ENCODE assay signal across 20 cellular contexts in genomic region chr20:53834749-53835148, GRCh38.
DNase-seq lines count a peak whose midpoint lies in the region; ATAC-seq, FAIRE-seq and TF ChIP-seq lines count a peak whose summit lies in the region.
"Had no signal": no experiment of that assay in that cellular context is flagged by ENCODE, and none has a peak within 500 bp of the region (broad histone marks: within the 10 kb centered on the region; RNA-seq: fewer than 3 reads in every experiment).

No MANE protein-coding gene starts in this region.

- no peak for TF ChIP-seq CTCF in CD4-positive, alpha-beta T cell (IDR thresholded peaks at IDR 0.05)

- H3K27me3 Mint-ChIP-seq in CD4-positive, alpha-beta T cell = no peaks in the 10 kb centered on the region
- H3K27me3 Mint-ChIP-seq in IgD-negative memory B cell = no peaks in the 10 kb centered on the region
- H3K27me3 Mint-ChIP-seq in natural killer cell treated with Interleukin-12 subunit alpha and Interleukin-12 subunit beta and Interleukin-15 and Interleukin-18, amount 100 ng/mL, for 72 hours = no peaks in the 10 kb centered on the region

- peaks cover 2% of the 10 kb centered on the region for H3K9me3 Mint-ChIP-seq in CD4-positive, alpha-beta T cell
- peaks cover 0 to 10% (median 3%) of the 10 kb centered on the region in 3 donors for H3K9me3 Mint-ChIP-seq in IgD-negative memory B cell
- H3K9me3 Mint-ChIP-seq in activated naive CD4-positive, alpha-beta T cell treated with anti-CD3 and anti-CD28 coated beads, Interleukin-2, amount 50 U/mL, for 72 hours = peaks cover 0 to 18% of the 10 kb centered on the region in 2 donors
- no peaks in the 10 kb centered on the region for H3K9me3 Mint-ChIP-seq in natural killer cell treated with Interleukin-12 subunit alpha and Interleukin-12 subunit beta and Interleukin-15 and Interleukin-18, amount 100 ng/mL, for 72 hours
- H3K9me3 Mint-ChIP-seq: neural crest cell had no signal

- intact Hi-C loops in CD4-positive, alpha-beta T cell (cut with DNase I, micrococcal nuclease) = loop anchor here (5.0 kb wide), 2 partner anchors 82 to 83 kb away; no protein-coding TSS in a partner anchor

- ATAC-seq in CD4-positive, alpha-beta T cell (ENCODE audit: poor library complexity) = no peak
- ATAC-seq in activated naive CD4-positive, alpha-beta T cell treated with anti-CD3 and anti-CD28 coated beads, Interleukin-2, amount 50 U/mL, for 72 hours = no peak
- no peak for ATAC-seq in natural killer cell treated with Interleukin-12 subunit alpha and Interleukin-12 subunit beta and Interleukin-15 and Interleukin-18, amount 100 ng/mL, for 72 hours
- no peak for ATAC-seq in GM21423 (IDR thresholded peaks at IDR 0.05; ENCODE audit: unreplicated experiment)

- H3K9me3 ChIP-seq in CD4-positive, alpha-beta T cell (ENCODE audit: control insufficient read depth, low read length) = no peaks in the 10 kb centered on the region
- H3K9me3 ChIP-seq: BE2C, thyroid gland had no signal

- peaks cover 63% of the 10 kb centered on the region for H3K4me1 Mint-ChIP-seq in CD4-positive, alpha-beta T cell (ENCODE audit: low read depth)
- peaks cover 50 to 59% (median 52%) of the 10 kb centered on the region in 3 donors for H3K4me1 Mint-ChIP-seq in IgD-negative memory B cell
- peaks cover 38 to 47% of the 10 kb centered on the region in 2 donors for H3K4me1 Mint-ChIP-seq in natural killer cell treated with Interleukin-12 subunit alpha and Interleukin-12 subunit beta and Interleukin-15 and Interleukin-18, amount 100 ng/mL, for 72 hours (ENCODE audit: low read depth in 2 of 2)

- FAIRE-seq in urothelium cell line (lab: Jason Lieb, UNC) = no peak
- FAIRE-seq: endometrium, kidney had no signal

- peaks cover 4% of the 10 kb centered on the region for H3K36me3 Mint-ChIP-seq in CD4-positive, alpha-beta T cell (ENCODE audit: low read depth)
- peaks cover 2% of the 10 kb centered on the region for H3K36me3 Mint-ChIP-seq in IgD-negative memory B cell
- peaks cover 13 to 29% of the 10 kb centered on the region in 2 donors for H3K36me3 Mint-ChIP-seq in activated naive CD4-positive, alpha-beta T cell treated with anti-CD3 and anti-CD28 coated beads, Interleukin-2, amount 50 U/mL, for 72 hours
- H3K36me3 Mint-ChIP-seq in natural killer cell treated with Interleukin-12 subunit alpha and Interleukin-12 subunit beta and Interleukin-15 and Interleukin-18, amount 100 ng/mL, for 72 hours = peaks cover 5% of the 10 kb centered on the region

- no peak overlapping the region for H3K27ac Mint-ChIP-seq in CD4-positive, alpha-beta T cell
- peak overlapping the region; percentile 85 to 97 (median 89) for H3K27ac Mint-ChIP-seq in IgD-negative memory B cell
- peak overlapping the region; percentile 26 to 83 for H3K27ac Mint-ChIP-seq in activated naive CD4-positive, alpha-beta T cell treated with anti-CD3 and anti-CD28 coated beads, Interleukin-2, amount 50 U/mL, for 72 hours
- peak overlapping the region; percentile 83 to 88 for H3K27ac Mint-ChIP-seq in natural killer cell treated with Interleukin-12 subunit alpha and Interleukin-12 subunit beta and Interleukin-15 and Interleukin-18, amount 100 ng/mL, for 72 hours

- no peak for DNase-seq in CD4-positive, alpha-beta T cell
- DNase-seq in activated naive CD4-positive, alpha-beta T cell treated with anti-CD3 and anti-CD28 coated beads, Interleukin-2, amount 50 U/mL, for 72 hours (ENCODE audit: low spot score in 2 of 2) = no peak
- DNase-seq in natural killer cell treated with Interleukin-12 subunit alpha and Interleukin-12 subunit beta and Interleukin-15 and Interleukin-18, amount 100 ng/mL, for 72 hours (ENCODE audit: low spot score) = no peak
- DNase-seq in urothelium cell line (ENCODE audit: low spot score) = no peak
- DNase-seq in germinal center (ENCODE audit: low spot score) = no peak
- no peak for DNase-seq in EL
- DNase-seq: BE2C, DMS53, GM23248, hippocampal formation, kidney, mesendoderm, NCI-H1105 treated with DMSO at 0.1 percent for 48 hours, NCI-H524, OCI-M1, thyroid gland had no signal

- no peak overlapping the region for H3K27ac ChIP-seq in CD4-positive, alpha-beta T cell (ENCODE audit: low read depth, low read length)
- H3K27ac ChIP-seq: GM23248, thyroid gland had no signal

- POLR2A ChIA-PET in CD4-positive, alpha-beta T cell (lab: Charles Lee) = no interaction called here

- CTCF ChIA-PET in CD4-positive, alpha-beta T cell (lab: Charles Lee) = no interaction called here

- H3K27me3 ChIP-seq in CD4-positive, alpha-beta T cell (ENCODE audit: control insufficient read depth, insufficient read depth, low read length) = no peaks in the 10 kb centered on the region
- H3K27me3 ChIP-seq: BE2C, thyroid gland had no signal

- H3K4me3 Mint-ChIP-seq in CD4-positive, alpha-beta T cell = peak overlapping the region; percentile 81
- H3K4me3 Mint-ChIP-seq in IgD-negative memory B cell = peak overlapping the region in 1 of 4 donors; percentile 72
- H3K4me3 Mint-ChIP-seq in natural killer cell treated with Interleukin-12 subunit alpha and Interleukin-12 subunit beta and Interleukin-15 and Interleukin-18, amount 100 ng/mL, for 72 hours = peak overlapping the region; percentile 82
- H3K4me3 Mint-ChIP-seq: neural crest cell had no signal
